ENCODE assay signal across 8 cellular contexts in genomic region chr1:232629250-232630046, GRCh38. TPM values are rescaled to one million over a fixed set of nuclear protein-coding genes. Genes with fewer than 3 reads are reported as not detected.
DNase-seq lines count a peak whose midpoint lies in the region; ATAC-seq lines count a peak whose summit lies in the region.

No MANE protein-coding gene starts in this region.

- peak overlapping the region; percentile 24 for H2BK5ac ChIP-seq in mesenchymal stem cell (ENCODE audit: low read depth, low read length, poor library complexity, severe bottlenecking)

- H3K9me3 Mint-ChIP-seq in CD4-positive, CD25-positive, alpha-beta regulatory T cell = peaks cover 0 to 6% (median 0%) of the 10 kb centered on the region in 7 donors
- no peaks in the 10 kb centered on the region for H3K9me3 Mint-ChIP-seq in T-helper 2 cell treated with Interferon-gamma antibody and Interleukin-4, amounts not matched to agents 5 μg/mL and 100 μg/mL, for 36 hours

- H3K79me1 ChIP-seq in mesenchymal stem cell (replicated peaks; ENCODE audit: low read length, poor library complexity, severe bottlenecking) = peaks cover 2% of the 10 kb centered on the region

- H3K27ac ChIP-seq in CD4-positive, CD25-positive, alpha-beta regulatory T cell (ENCODE audit: insufficient read depth, low read length, poor library complexity, severe bottlenecking) = no peak overlapping the region
- H3K27ac ChIP-seq in duodenal mucosa (ENCODE audit: low read depth, low read length) (no peak overlapping the region), mesenchymal stem cell (ENCODE audit: low read length, poor library complexity, severe bottlenecking) (peak overlapping the region; percentile 50), stomach smooth muscle (ENCODE audit: low read length) (no peak overlapping the region)

- H3K4me3 ChIP-seq in CD4-positive, CD25-positive, alpha-beta regulatory T cell (ENCODE audit: low read depth, low read length) = no peak overlapping the region
- H3K4me3 ChIP-seq in duodenal mucosa (ENCODE audit: low read depth in 1 of 2, low read length in 2 of 2) (peak overlapping the region; percentile 58 to 75), mesenchymal stem cell (ENCODE audit: insufficient read depth in 1 of 2, low read depth in 1 of 2, low read length in 2 of 2) (peak overlapping the region; percentile 70 to 92), stomach smooth muscle (ENCODE audit: low read length in 2 of 2) (peak overlapping the region; percentile 60 to 80)

- H3K4me1 Mint-ChIP-seq in CD4-positive, CD25-positive, alpha-beta regulatory T cell = peaks cover 5 to 14% (median 11%) of the 10 kb centered on the region in 4 donors
- peaks cover 18% of the 10 kb centered on the region for H3K4me1 Mint-ChIP-seq in T-helper 2 cell treated with Interferon-gamma antibody and Interleukin-4, amounts not matched to agents 5 μg/mL and 100 μg/mL, for 36 hours (ENCODE audit: low read depth)

- H3K18ac ChIP-seq in mesenchymal stem cell (ENCODE audit: low read depth in 1 of 2, low read length in 2 of 2) = peak overlapping the region; percentile 88 to 94

- H4K8ac ChIP-seq in mesenchymal stem cell (ENCODE audit: low read length) = no peak overlapping the region

- H3K4me2 ChIP-seq in mesenchymal stem cell (ENCODE audit: low read length, poor library complexity, severe bottlenecking) = peak overlapping the region; percentile 86

- H3K4ac ChIP-seq in mesenchymal stem cell (ENCODE audit: low read depth in 1 of 2, low read length in 2 of 2) = peak overlapping the region in 1 of 2 experiments; percentile 55

- H3K14ac ChIP-seq in mesenchymal stem cell (ENCODE audit: low read length in 2 of 2) = peak overlapping the region in 1 of 2 experiments; percentile 53

- peak overlapping the region; percentile 47 for H2AFZ ChIP-seq in mesenchymal stem cell (ENCODE audit: low read depth, low read length)

- under 1% methylated on average over 72 of the region's 96 CpGs for WGBS in mesenchymal stem cell

- H3K4me3 Mint-ChIP-seq in CD4-positive, CD25-positive, alpha-beta regulatory T cell = peak overlapping the region; percentile 83 to 85 (median 84)
- H3K4me3 Mint-ChIP-seq in T-helper 2 cell treated with Interferon-gamma antibody and Interleukin-4, amounts not matched to agents 5 μg/mL and 100 μg/mL, for 36 hours = peak overlapping the region; percentile 81

- peaks cover 27% of the 10 kb centered on the region for H3K27me3 ChIP-seq in CD4-positive, CD25-positive, alpha-beta regulatory T cell (ENCODE audit: control insufficient read depth, insufficient read depth, low read length)
- no peaks in the 10 kb centered on the region for H3K27me3 ChIP-seq in duodenal mucosa (ENCODE audit: control insufficient read depth in 1 of 2, insufficient read depth in 2 of 2, low read length in 2 of 2)
- H3K27me3 ChIP-seq in mesenchymal stem cell (ENCODE audit: control insufficient read depth in 1 of 2, insufficient read depth in 1 of 2, low read length in 2 of 2) = peaks cover 0 to 23% of the 10 kb centered on the region in 2 experiments
- H3K27me3 ChIP-seq in stomach smooth muscle (ENCODE audit: control insufficient read depth in 1 of 2, insufficient read depth in 2 of 2, low read length in 2 of 2) = no peaks in the 10 kb centered on the region

- peak in 1 of 3 donors; percentile 15 for DNase-seq in CD4-positive, CD25-positive, alpha-beta regulatory T cell
- peak; percentile 6 for DNase-seq in T-helper 2 cell treated with Interferon-gamma antibody and Interleukin-4, amounts not matched to agents 5 μg/mL and 100 μg/mL, for 36 hours (ENCODE audit: low spot score)
- DNase-seq in mesenchymal stem cell (peak; percentile 56), KG1 (lab: John Stamatoyannopoulos, UW) (no peak)

- peaks cover 16% of the 10 kb centered on the region for H3K4me1 ChIP-seq in CD4-positive, CD25-positive, alpha-beta regulatory T cell (ENCODE audit: control insufficient read depth, insufficient read depth, low read length, poor library complexity, severe bottlenecking)
- H3K4me1 ChIP-seq in duodenal mucosa (ENCODE audit: control insufficient read depth in 1 of 2, insufficient read depth in 2 of 2, low read length in 2 of 2) (peaks cover 19 to 35% of the 10 kb centered on the region in 2 donors), mesenchymal stem cell (ENCODE audit: control insufficient read depth, insufficient read depth, low read depth, low read length) (peaks cover 1% of the 10 kb centered on the region), stomach smooth muscle (ENCODE audit: control insufficient read depth, insufficient read depth, low read length) (peaks cover 4% of the 10 kb centered on the region)

- H3K9me3 ChIP-seq in CD4-positive, CD25-positive, alpha-beta regulatory T cell (ENCODE audit: control insufficient read depth in 2 of 2, low read length in 2 of 2) = no peaks in the 10 kb centered on the region
- no peaks in the 10 kb centered on the region for H3K9me3 ChIP-seq in duodenal mucosa (ENCODE audit: control insufficient read depth in 1 of 2, low read length in 2 of 2)
- H3K9me3 ChIP-seq in mesenchymal stem cell (ENCODE audit: control insufficient read depth, low read length) = no peaks in the 10 kb centered on the region
- no peaks in the 10 kb centered on the region for H3K9me3 ChIP-seq in stomach smooth muscle (ENCODE audit: control insufficient read depth in 2 of 2, low read length in 2 of 2)

- H3K27ac Mint-ChIP-seq in CD4-positive, CD25-positive, alpha-beta regulatory T cell = no peak overlapping the region
- H3K27ac Mint-ChIP-seq in T-helper 2 cell treated with Interferon-gamma antibody and Interleukin-4, amounts not matched to agents 5 μg/mL and 100 μg/mL, for 36 hours = no peak overlapping the region

- no peaks in the 10 kb centered on the region for H3K36me3 ChIP-seq in CD4-positive, CD25-positive, alpha-beta regulatory T cell (ENCODE audit: control insufficient read depth, insufficient read depth, low read length)
- H3K36me3 ChIP-seq in duodenal mucosa (ENCODE audit: control insufficient read depth in 1 of 2, insufficient read depth in 2 of 2, low read length in 2 of 2) (no peaks in the 10 kb centered on the region), mesenchymal stem cell (ENCODE audit: control insufficient read depth in 1 of 2, insufficient read depth in 2 of 2, low read depth in 1 of 2, low read length in 2 of 2) (peaks cover 0 to 3% of the 10 kb centered on the region in 2 experiments), stomach smooth muscle (ENCODE audit: control insufficient read depth in 2 of 2, insufficient read depth in 2 of 2, low read length in 2 of 2) (no peaks in the 10 kb centered on the region)

- no peak overlapping the region for H4K91ac ChIP-seq in mesenchymal stem cell (ENCODE audit: low read length)

- H3K27me3 Mint-ChIP-seq in CD4-positive, CD25-positive, alpha-beta regulatory T cell = peaks cover 72% of the 10 kb centered on the region
- peaks cover 64% of the 10 kb centered on the region for H3K27me3 Mint-ChIP-seq in T-helper 2 cell treated with Interferon-gamma antibody and Interleukin-4, amounts not matched to agents 5 μg/mL and 100 μg/mL, for 36 hours (ENCODE audit: low read depth)

- H2AK5ac ChIP-seq in mesenchymal stem cell (ENCODE audit: low read length, severe bottlenecking) = no peak overlapping the region

- H2BK15ac ChIP-seq in mesenchymal stem cell (ENCODE audit: low read depth, poor library complexity, severe bottlenecking) = no peak overlapping the region

- peak overlapping the region in 1 of 2 experiments; percentile 57 for H2BK12ac ChIP-seq in mesenchymal stem cell (ENCODE audit: low read length in 2 of 2)

- peak in 1 of 2 donors; percentile 7 for ATAC-seq in CD4-positive, CD25-positive, alpha-beta regulatory T cell (ENCODE audit: low read depth in 2 of 2)
- ATAC-seq in GM19395 (IDR thresholded peaks at IDR 0.05; ENCODE audit: unreplicated experiment) (peak; percentile 53), HG03432 (IDR thresholded peaks at IDR 0.05; ENCODE audit: unreplicated experiment) (peak; percentile 56)

- no peaks in the 10 kb centered on the region for H3K36me3 Mint-ChIP-seq in CD4-positive, CD25-positive, alpha-beta regulatory T cell
- no peaks in the 10 kb centered on the region for H3K36me3 Mint-ChIP-seq in T-helper 2 cell treated with Interferon-gamma antibody and Interleukin-4, amounts not matched to agents 5 μg/mL and 100 μg/mL, for 36 hours (ENCODE audit: low read depth)

- peak overlapping the region; percentile 7 to 55 for H3K9ac ChIP-seq in duodenal mucosa (ENCODE audit: low read depth in 1 of 2, low read length in 2 of 2)
- peak overlapping the region; percentile 59 for H3K9ac ChIP-seq in mesenchymal stem cell (ENCODE audit: low read length)
- peak overlapping the region; percentile 58 to 68 for H3K9ac ChIP-seq in stomach smooth muscle (ENCODE audit: low read length in 2 of 2)

- peak overlapping the region in 1 of 2 experiments; percentile 77 for H3K23ac ChIP-seq in mesenchymal stem cell (ENCODE audit: low read length in 2 of 2)

- H2BK120ac ChIP-seq in mesenchymal stem cell (ENCODE audit: low read depth, low read length) = peak overlapping the region; percentile 66

RNA-seq across cellular contexts. Expression of gene SIPA1L2, which starts 0.5 kb away (rescaled TPM):
- 0.22 TPM for total RNA-seq in CD4-positive, CD25-positive, alpha-beta regulatory T cell
- not detected for polyA plus RNA-seq in CD4-positive, CD25-positive, alpha-beta regulatory T cell
- 10.2 TPM for polyA plus RNA-seq in mesenchymal stem cell (2013, experiment 1 of 2)
- 9.6 TPM for polyA plus RNA-seq in mesenchymal stem cell (2013, experiment 2 of 2)
